ENCODE assay signal across 1 cellular context in the genomic region with DNA sequence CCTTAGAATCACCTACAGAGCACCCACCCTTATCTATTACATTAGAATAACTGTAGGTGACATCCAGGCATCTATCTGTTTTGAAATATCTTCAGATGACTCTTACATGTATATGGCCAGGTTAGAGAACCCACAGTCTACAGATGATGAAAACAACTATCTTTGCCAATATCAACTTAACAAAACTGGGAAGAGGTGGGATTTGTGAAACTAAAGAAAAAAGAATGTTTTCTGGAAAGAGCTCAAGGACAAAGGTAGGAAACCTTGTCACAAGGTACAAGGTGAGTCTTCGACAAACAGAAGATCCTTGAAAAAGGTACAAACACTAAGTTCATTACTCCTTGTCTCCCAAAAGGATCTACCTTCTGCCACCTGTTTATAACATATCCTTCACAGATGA.
TF ChIP-seq lines count a peak whose summit lies in the region.

No MANE protein-coding gene starts in this region.

TF ChIP-seq in HepG2, 621 proteins besides CTCF, POLR2A, EP300 and RAD21 (continued from another document):
- TF ChIP-seq, protein P1, sequence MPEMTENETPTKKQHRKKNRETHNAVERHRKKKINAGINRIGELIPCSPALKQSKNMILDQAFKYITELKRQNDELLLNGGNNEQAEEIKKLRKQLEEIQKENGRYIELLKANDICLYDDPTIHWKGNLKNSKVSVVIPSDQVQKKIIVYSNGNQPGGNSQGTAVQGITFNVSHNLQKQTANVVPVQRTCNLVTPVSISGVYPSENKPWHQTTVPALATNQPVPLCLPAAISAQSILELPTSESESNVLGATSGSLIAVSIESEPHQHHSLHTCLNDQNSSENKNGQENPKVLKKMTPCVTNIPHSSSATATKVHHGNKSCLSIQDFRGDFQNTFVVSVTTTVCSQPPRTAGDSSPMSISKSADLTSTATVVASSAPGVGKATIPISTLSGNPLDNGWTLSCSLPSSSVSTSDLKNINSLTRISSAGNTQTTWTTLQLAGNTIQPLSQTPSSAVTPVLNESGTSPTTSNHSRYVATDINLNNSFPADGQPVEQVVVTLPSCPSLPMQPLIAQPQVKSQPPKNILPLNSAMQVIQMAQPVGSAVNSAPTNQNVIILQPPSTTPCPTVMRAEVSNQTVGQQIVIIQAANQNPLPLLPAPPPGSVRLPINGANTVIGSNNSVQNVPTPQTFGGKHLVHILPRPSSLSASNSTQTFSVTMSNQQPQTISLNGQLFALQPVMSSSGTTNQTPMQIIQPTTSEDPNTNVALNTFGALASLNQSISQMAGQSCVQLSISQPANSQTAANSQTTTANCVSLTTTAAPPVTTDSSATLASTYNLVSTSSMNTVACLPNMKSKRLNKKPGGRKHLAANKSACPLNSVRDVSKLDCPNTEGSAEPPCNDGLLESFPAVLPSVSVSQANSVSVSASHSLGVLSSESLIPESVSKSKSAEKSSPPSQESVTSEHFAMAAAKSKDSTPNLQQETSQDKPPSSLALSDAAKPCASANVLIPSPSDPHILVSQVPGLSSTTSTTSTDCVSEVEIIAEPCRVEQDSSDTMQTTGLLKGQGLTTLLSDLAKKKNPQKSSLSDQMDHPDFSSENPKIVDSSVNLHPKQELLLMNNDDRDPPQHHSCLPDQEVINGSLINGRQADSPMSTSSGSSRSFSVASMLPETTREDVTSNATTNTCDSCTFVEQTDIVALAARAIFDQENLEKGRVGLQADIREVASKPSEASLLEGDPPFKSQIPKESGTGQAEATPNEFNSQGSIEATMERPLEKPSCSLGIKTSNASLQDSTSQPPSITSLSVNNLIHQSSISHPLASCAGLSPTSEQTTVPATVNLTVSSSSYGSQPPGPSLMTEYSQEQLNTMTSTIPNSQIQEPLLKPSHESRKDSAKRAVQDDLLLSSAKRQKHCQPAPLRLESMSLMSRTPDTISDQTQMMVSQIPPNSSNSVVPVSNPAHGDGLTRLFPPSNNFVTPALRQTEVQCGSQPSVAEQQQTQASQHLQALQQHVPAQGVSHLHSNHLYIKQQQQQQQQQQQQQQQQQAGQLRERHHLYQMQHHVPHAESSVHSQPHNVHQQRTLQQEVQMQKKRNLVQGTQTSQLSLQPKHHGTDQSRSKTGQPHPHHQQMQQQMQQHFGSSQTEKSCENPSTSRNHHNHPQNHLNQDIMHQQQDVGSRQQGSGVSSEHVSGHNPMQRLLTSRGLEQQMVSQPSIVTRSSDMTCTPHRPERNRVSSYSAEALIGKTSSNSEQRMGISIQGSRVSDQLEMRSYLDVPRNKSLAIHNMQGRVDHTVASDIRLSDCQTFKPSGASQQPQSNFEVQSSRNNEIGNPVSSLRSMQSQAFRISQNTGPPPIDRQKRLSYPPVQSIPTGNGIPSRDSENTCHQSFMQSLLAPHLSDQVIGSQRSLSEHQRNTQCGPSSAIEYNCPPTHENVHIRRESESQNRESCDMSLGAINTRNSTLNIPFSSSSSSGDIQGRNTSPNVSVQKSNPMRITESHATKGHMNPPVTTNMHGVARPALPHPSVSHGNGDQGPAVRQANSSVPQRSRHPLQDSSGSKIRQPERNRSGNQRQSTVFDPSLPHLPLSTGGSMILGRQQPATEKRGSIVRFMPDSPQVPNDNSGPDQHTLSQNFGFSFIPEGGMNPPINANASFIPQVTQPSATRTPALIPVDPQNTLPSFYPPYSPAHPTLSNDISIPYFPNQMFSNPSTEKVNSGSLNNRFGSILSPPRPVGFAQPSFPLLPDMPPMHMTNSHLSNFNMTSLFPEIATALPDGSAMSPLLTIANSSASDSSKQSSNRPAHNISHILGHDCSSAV (CRISPR knock-in tag; IDR thresholded peaks at IDR 0.05; ENCODE audit: borderline replicate concordance) = no peak
- 0 out of 4 replicates have a peak, but pooled peaks of 1 of the 2 experiments have one; percentile 18 for TF ChIP-seq KLF16 (CRISPR knock-in tag; IDR thresholded peaks at IDR 0.05)
- TF ChIP-seq HNF4A (CRISPR knock-in tag; IDR thresholded peaks at IDR 0.05) = peak; percentile 7; the same call in 1 of the 2 replicates
- no peak for TF ChIP-seq ZNF737 (CRISPR knock-in tag; IDR thresholded peaks at IDR 0.05; ENCODE audit: borderline replicate concordance)
- TF ChIP-seq ZSCAN9 (CRISPR knock-in tag; IDR thresholded peaks at IDR 0.05; ENCODE audit: borderline replicate concordance) = no peak
- TF ChIP-seq RXRA (CRISPR knock-in tag; IDR thresholded peaks at IDR 0.05) = no peak
- TF ChIP-seq TBL1XR1 (IDR thresholded peaks at IDR 0.05; ENCODE audit: borderline replicate concordance, low read length, partially characterized antibody) = no peak
- no peak for TF ChIP-seq ZNF598 (CRISPR knock-in tag; IDR thresholded peaks at IDR 0.05; ENCODE audit: borderline replicate concordance)
- no peak for TF ChIP-seq DNMT3B (CRISPR knock-in tag; conservative IDR thresholded peaks at IDR 0.05)
- TF ChIP-seq SMC3 (IDR thresholded peaks at IDR 0.05; ENCODE audit: low read length) = no peak
- no peak for TF ChIP-seq GRHL1 (CRISPR knock-in tag; conservative IDR thresholded peaks at IDR 0.05)
- TF ChIP-seq SOX13 (IDR thresholded peaks at IDR 0.05) = no peak
- TF ChIP-seq SOX13 (CRISPR knock-in tag; conservative IDR thresholded peaks at IDR 0.05 in 1 of 2, IDR thresholded peaks at IDR 0.05 in 1 of 2) = 0 out of 4 replicates have a peak, but pooled peaks of 1 of the 2 experiments have one; percentile 12
- TF ChIP-seq ZFP36 (IDR thresholded peaks at IDR 0.05; ENCODE audit: borderline replicate concordance, low read depth, low read length, partially characterized antibody) = no peak
- no peak for TF ChIP-seq HNF1A (IDR thresholded peaks at IDR 0.05; ENCODE audit: low read depth)
- no peak for TF ChIP-seq HNF1A (CRISPR knock-in tag; IDR thresholded peaks at IDR 0.05; ENCODE audit: borderline replicate concordance)
- TF ChIP-seq KAT7 (CRISPR knock-in tag; IDR thresholded peaks at IDR 0.05; ENCODE audit: borderline replicate concordance) = 0 out of 2 replicates have a peak, but pooled peaks have one; percentile 2
